ENCODE assay signal across 9 cellular contexts in the genomic region with DNA sequence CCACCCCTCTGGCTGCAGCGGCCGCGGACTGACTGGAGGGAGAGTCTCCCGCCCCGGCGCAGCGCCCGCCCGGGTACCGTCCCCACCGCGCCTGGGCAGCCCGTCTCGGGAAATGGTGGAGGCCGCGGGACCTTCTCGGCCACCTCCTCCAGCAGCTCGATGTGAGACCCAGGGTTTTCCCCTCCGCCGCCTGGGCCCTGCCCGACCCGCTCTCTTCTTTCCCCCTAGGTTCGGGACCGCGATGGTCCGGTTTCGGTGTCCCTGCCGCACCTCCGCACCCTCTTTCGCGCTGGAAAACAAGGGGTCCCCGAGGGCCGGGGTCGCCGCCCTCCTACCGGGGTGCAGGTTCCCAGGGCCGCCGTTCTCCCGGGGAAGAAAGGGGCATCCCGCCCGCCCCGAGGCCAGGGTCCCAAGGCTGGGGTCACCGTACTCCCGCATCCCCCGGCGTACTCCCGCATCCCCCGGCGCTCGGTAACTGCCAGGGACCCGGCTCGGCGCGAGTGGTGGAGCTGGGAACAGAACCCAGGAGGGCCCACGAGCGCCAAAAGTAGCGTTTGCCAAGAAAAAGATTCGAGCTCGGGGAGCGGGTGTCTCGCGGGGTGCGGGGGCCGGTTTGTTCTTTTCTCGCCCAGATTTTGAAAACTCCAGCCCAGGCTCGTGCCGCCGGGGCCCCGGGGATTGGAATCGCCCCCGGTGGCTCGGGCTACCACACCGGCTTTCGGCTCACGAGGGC. TPM values are rescaled to one million over a fixed set of nuclear protein-coding genes. Genes with fewer than 3 reads are reported as not detected.
DNase-seq lines count a peak whose midpoint lies in the region; ATAC-seq and TF ChIP-seq lines count a peak whose summit lies in the region.
"Had no signal": no experiment of that assay in that cellular context is flagged by ENCODE, and none has a peak within 500 bp of the region (broad histone marks: within the 10 kb centered on the region; RNA-seq: fewer than 3 reads in every experiment).

No MANE protein-coding gene starts in this region.

- 1% methylated on average over 57 to 69 of the region's 75 CpGs for WGBS in mesodermal cell (ENCODE audit: insufficient coverage in 2 of 2), 2 experiments

- peak in 4 of 5 donors; percentile 28 to 51 (median 40) for DNase-seq in CD4-positive, alpha-beta memory T cell
- DNase-seq in NT2/D1 (ENCODE audit: low read depth, low spot score) (no peak), dermis blood vessel endothelial cell (peak; percentile 39), type B pancreatic cell (ENCODE audit: extremely low spot score, unreplicated experiment) (no peak), UCSD-AML1 (lab: John Stamatoyannopoulos, UW; ENCODE audit: unreplicated experiment) (no peak)

- CTCF ChIA-PET in CD4-positive, alpha-beta memory T cell (lab: Charles Lee; ENCODE audit: partially characterized antibody) = interaction anchor here (3.3 kb wide), 1 partner anchor 24 kb away, joined by 18 read pairs; no protein-coding TSS in a partner anchor

- peaks cover 61% of the 10 kb centered on the region for H3K4me1 ChIP-seq in CD4-positive, alpha-beta memory T cell (ENCODE audit: insufficient read depth, low read length)
- peaks cover 18% of the 10 kb centered on the region for H3K4me1 ChIP-seq in NT2/D1 (ENCODE audit: insufficient read depth, insufficient read length)
- peaks cover 20% of the 10 kb centered on the region for H3K4me1 ChIP-seq in mesodermal cell (ENCODE audit: control insufficient read depth, insufficient read depth, low read length, poor library complexity, severe bottlenecking)

- peaks cover 13 to 50% (median 24%) of the 10 kb centered on the region in 4 donors for H3K4me1 Mint-ChIP-seq in CD4-positive, alpha-beta memory T cell
- peaks cover 18% of the 10 kb centered on the region for H3K4me1 Mint-ChIP-seq in type B pancreatic cell (ENCODE audit: unreplicated experiment)

- peaks cover 24 to 39% of the 10 kb centered on the region in 2 donors for H3K27me3 Mint-ChIP-seq in CD4-positive, alpha-beta memory T cell
- peaks cover 7% of the 10 kb centered on the region for H3K27me3 Mint-ChIP-seq in type B pancreatic cell

- no peak overlapping the region for H3K27ac Mint-ChIP-seq in CD4-positive, alpha-beta memory T cell
- H3K27ac Mint-ChIP-seq in type B pancreatic cell = peak overlapping the region; percentile 68

- no peak overlapping the region for H3K27ac ChIP-seq in CD4-positive, alpha-beta memory T cell (ENCODE audit: low read depth, low read length)
- H3K27ac ChIP-seq in mesodermal cell (ENCODE audit: low read depth, low read length, severe bottlenecking) = peak overlapping the region; percentile 96

- TF ChIP-seq CTCF in type B pancreatic cell (conservative IDR thresholded peaks at IDR 0.05) = no peak

- intact Hi-C loops in CD4-positive, alpha-beta memory T cell (cut with micrococcal nuclease) = no loop called here

- peak overlapping the region; percentile 70 for H3K9ac ChIP-seq in NT2/D1 (ENCODE audit: insufficient read length, low read depth)

- no peaks in the 10 kb centered on the region for H3K9me3 ChIP-seq in CD4-positive, alpha-beta memory T cell (ENCODE audit: control insufficient read depth in 1 of 2, low read length in 2 of 2)
- H3K9me3 ChIP-seq in NT2/D1 (ENCODE audit: insufficient read depth, low read length) (no peaks in the 10 kb centered on the region), mesodermal cell (ENCODE audit: control insufficient read depth, low read length) (no peaks in the 10 kb centered on the region)

- ATAC-seq in GM21825 (IDR thresholded peaks at IDR 0.05; ENCODE audit: unreplicated experiment) (no peak), HG02759 (IDR thresholded peaks at IDR 0.05; ENCODE audit: unreplicated experiment) (no peak)
- ATAC-seq: left colon had no signal

- no peaks in the 10 kb centered on the region for H3K36me3 ChIP-seq in CD4-positive, alpha-beta memory T cell (ENCODE audit: insufficient read depth, low read length)
- H3K36me3 ChIP-seq in NT2/D1 (ENCODE audit: insufficient read depth, insufficient read length, low read length) (no peaks in the 10 kb centered on the region), mesodermal cell (ENCODE audit: control insufficient read depth, insufficient read depth, low read length) (peaks cover 19% of the 10 kb centered on the region)

- peak overlapping the region; percentile 45 to 79 (median 70) for H3K4me3 Mint-ChIP-seq in CD4-positive, alpha-beta memory T cell
- H3K4me3 Mint-ChIP-seq in type B pancreatic cell = peak overlapping the region; percentile 87

- H3K9me3 Mint-ChIP-seq in CD4-positive, alpha-beta memory T cell = peaks cover 0 to 5% (median 0%) of the 10 kb centered on the region in 8 donors
- no peaks in the 10 kb centered on the region for H3K9me3 Mint-ChIP-seq in type B pancreatic cell

- POLR2A ChIA-PET in CD4-positive, alpha-beta memory T cell (lab: Charles Lee; ENCODE audit: partially characterized antibody) = interaction anchor here (4.2 kb wide), 1 partner anchor 23 kb away, joined by 44 read pairs; no protein-coding TSS in a partner anchor

- peak overlapping the region in 1 of 2 donors; percentile 35 for H3K4me3 ChIP-seq in CD4-positive, alpha-beta memory T cell (ENCODE audit: low read length in 2 of 2)
- H3K4me3 ChIP-seq in NT2/D1 (ENCODE audit: insufficient read length, low read depth) (peak overlapping the region; percentile 24), mesodermal cell (ENCODE audit: extremely low read depth, insufficient read depth, low read length, poor library complexity, severe bottlenecking) (peak overlapping the region; percentile 92)

- peaks cover 0 to 1% of the 10 kb centered on the region in 2 donors for H3K36me3 Mint-ChIP-seq in CD4-positive, alpha-beta memory T cell
- H3K36me3 Mint-ChIP-seq in type B pancreatic cell = peaks cover 7% of the 10 kb centered on the region

- peaks cover 50% of the 10 kb centered on the region for H3K27me3 ChIP-seq in CD4-positive, alpha-beta memory T cell (ENCODE audit: insufficient read depth, low read length)
- peaks cover 78% of the 10 kb centered on the region for H3K27me3 ChIP-seq in NT2/D1 (ENCODE audit: insufficient read depth, insufficient read length)

RNA-seq across cellular contexts. Expression of a gene that starts 3.4 kb away (rescaled TPM):
- total RNA-seq in CD4-positive, alpha-beta memory T cell = 10 to 100 TPM; 47.3 to 48.9 TPM
- 1 to 10 TPM in 1 of 2 donors, under 1 TPM in 1; 0.11 to 1.7 TPM for polyA plus RNA-seq in CD4-positive, alpha-beta memory T cell
- total RNA-seq in dermis blood vessel endothelial cell = 42.5 and 89.4 TPM in 2 replicates
- polyA plus RNA-seq in mesodermal cell (2013, experiment 1 of 2) = 37.0 TPM
- 35.2 TPM for polyA plus RNA-seq in mesodermal cell (2013, experiment 2 of 2)
- total RNA-seq in type B pancreatic cell (ENCODE audit: low replicate concordance) = 135 and 169 TPM in 2 replicates

Comparison
In these comparisons a context has a peak if more than half of its experiments do, and no peak if none do; other contexts are left out.
1. DNase-seq: peak in CD4-positive, alpha-beta memory T cell (4 of 5) and dermis blood vessel endothelial cell (single experiment); none in NT2/D1 (single experiment), type B pancreatic cell (single experiment) and UCSD-AML1 (single experiment).